In the genomic region with DNA sequence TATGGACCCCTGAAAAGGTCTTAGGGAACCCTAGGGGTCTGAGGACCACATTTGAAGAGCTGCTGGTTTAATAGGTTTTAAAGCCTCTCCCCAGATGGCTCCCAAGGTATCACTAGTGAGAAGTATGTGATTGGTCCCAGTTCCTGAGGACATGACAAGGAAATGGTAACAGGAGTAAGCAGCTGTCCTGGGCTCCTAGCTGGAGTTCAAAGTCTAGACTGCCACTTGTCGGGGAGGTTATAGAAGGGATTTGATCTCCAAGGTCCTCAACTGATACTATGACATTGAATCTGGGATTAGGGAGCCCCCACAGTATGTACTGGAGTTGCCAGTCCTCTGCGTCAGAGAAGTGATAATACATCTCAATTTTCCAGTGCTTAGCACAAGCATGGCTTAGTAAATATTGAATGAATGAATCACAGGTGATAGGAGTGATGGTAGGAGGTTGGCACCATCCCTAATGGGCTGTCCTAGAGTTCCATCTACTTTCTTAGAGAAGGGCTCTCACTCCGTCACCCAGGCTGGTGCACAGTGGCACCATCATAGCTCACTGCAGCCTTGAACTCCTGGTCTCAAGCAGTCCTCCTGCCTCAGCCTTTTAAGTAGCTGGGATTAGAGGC, we compare ENCODE assay signal across 1 cellular context.
A peak's percentile ranks its signal among the peaks of the same experiment; 100 is the strongest.
TF ChIP-seq lines count a peak whose summit lies in the region.

No MANE protein-coding gene starts in this region.

TF ChIP-seq in HepG2, 621 proteins besides CTCF, POLR2A, EP300 and RAD21:
- no peak for TF ChIP-seq MED8 (CRISPR knock-in tag; IDR thresholded peaks at IDR 0.05; ENCODE audit: insufficient replicate concordance)
- TF ChIP-seq FOSL2 (CRISPR knock-in tag; IDR thresholded peaks at IDR 0.05) = 0 out of 2 replicates have a peak, but pooled peaks have one; percentile 17
- TF ChIP-seq, protein P1, sequence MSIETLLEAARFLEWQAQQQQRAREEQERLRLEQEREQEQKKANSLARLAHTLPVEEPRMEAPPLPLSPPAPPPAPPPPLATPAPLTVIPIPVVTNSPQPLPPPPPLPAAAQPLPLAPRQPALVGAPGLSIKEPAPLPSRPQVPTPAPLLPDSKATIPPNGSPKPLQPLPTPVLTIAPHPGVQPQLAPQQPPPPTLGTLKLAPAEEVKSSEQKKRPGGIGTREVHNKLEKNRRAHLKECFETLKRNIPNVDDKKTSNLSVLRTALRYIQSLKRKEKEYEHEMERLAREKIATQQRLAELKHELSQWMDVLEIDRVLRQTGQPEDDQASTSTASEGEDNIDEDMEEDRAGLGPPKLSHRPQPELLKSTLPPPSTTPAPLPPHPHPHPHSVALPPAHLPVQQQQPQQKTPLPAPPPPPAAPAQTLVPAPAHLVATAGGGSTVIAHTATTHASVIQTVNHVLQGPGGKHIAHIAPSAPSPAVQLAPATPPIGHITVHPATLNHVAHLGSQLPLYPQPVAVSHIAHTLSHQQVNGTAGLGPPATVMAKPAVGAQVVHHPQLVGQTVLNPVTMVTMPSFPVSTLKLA (IDR thresholded peaks at IDR 0.05) = no peak
- no peak for TF ChIP-seq ZNF329 (CRISPR knock-in tag; IDR thresholded peaks at IDR 0.05; ENCODE audit: low read depth)
- no peak for TF ChIP-seq HOXA7 (CRISPR knock-in tag; IDR thresholded peaks at IDR 0.05)
- TF ChIP-seq, protein P2, sequence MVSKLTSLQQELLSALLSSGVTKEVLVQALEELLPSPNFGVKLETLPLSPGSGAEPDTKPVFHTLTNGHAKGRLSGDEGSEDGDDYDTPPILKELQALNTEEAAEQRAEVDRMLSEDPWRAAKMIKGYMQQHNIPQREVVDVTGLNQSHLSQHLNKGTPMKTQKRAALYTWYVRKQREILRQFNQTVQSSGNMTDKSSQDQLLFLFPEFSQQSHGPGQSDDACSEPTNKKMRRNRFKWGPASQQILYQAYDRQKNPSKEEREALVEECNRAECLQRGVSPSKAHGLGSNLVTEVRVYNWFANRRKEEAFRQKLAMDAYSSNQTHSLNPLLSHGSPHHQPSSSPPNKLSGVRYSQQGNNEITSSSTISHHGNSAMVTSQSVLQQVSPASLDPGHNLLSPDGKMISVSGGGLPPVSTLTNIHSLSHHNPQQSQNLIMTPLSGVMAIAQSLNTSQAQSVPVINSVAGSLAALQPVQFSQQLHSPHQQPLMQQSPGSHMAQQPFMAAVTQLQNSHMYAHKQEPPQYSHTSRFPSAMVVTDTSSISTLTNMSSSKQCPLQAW (CRISPR knock-in tag; IDR thresholded peaks at IDR 0.05) = 0 out of 2 replicates have a peak, but pooled peaks have one; percentile 30
